ENCODE assay signal across 16 cellular contexts in the genomic region with DNA sequence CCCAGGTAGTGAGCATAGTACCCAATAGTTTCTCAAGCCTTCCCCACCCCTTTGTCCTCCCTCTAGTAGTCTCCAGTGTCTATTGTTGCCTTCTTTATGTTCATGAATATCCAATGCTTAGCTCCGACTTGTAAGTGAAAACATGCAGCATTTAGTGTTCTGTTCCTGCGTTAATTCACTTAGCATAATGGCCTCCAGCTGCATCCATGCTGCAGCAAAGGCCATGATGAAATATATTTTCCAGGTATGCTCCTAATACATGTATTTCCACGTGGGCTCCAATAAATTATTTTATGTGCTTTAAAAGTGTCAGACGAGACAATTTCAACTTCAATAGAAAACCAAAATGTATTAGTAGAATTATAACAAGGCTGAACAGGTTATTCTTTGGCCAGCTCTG.
DNase-seq lines count a peak whose midpoint lies in the region; ATAC-seq and TF ChIP-seq lines count a peak whose summit lies in the region.
"Had no signal": no experiment of that assay in that cellular context is flagged by ENCODE, and none has a peak within 500 bp of the region (broad histone marks: within the 10 kb centered on the region; RNA-seq: fewer than 3 reads in every experiment).

No MANE protein-coding gene starts in this region.

- ATAC-seq in SK-N-SH treated with all-trans-retinoic acid at 6 μM for 48 hours = no peak
- ATAC-seq in left lobe of liver = no peak
- ATAC-seq: A549; CD8-positive, alpha-beta T cell had no signal

- DNase-seq in SK-N-DZ (ENCODE audit: low spot score) (peak; percentile 87), left kidney (ENCODE audit: low read depth, low spot score) (peak; percentile 1), DMS 273 (lab: John Stamatoyannopoulos, UW; ENCODE audit: unreplicated experiment) (no peak), left lobe of liver (ENCODE audit: low spot score) (no peak)
- DNase-seq: AML-193; Caco-2; Calu3; CD4-positive, alpha-beta T cell; CD8-positive, alpha-beta T cell; DMS 273 treated with DMSO at 0.1 percent for 48 hours; DMS153; DMS53; DMS79; GF-D8 had no signal

TF ChIP-seq in SK-N-SH treated with all-trans-retinoic acid at 6 μM for 48 hours, 23 proteins besides CTCF, POLR2A, EP300 and RAD21:
- TF ChIP-seq, protein P1, sequence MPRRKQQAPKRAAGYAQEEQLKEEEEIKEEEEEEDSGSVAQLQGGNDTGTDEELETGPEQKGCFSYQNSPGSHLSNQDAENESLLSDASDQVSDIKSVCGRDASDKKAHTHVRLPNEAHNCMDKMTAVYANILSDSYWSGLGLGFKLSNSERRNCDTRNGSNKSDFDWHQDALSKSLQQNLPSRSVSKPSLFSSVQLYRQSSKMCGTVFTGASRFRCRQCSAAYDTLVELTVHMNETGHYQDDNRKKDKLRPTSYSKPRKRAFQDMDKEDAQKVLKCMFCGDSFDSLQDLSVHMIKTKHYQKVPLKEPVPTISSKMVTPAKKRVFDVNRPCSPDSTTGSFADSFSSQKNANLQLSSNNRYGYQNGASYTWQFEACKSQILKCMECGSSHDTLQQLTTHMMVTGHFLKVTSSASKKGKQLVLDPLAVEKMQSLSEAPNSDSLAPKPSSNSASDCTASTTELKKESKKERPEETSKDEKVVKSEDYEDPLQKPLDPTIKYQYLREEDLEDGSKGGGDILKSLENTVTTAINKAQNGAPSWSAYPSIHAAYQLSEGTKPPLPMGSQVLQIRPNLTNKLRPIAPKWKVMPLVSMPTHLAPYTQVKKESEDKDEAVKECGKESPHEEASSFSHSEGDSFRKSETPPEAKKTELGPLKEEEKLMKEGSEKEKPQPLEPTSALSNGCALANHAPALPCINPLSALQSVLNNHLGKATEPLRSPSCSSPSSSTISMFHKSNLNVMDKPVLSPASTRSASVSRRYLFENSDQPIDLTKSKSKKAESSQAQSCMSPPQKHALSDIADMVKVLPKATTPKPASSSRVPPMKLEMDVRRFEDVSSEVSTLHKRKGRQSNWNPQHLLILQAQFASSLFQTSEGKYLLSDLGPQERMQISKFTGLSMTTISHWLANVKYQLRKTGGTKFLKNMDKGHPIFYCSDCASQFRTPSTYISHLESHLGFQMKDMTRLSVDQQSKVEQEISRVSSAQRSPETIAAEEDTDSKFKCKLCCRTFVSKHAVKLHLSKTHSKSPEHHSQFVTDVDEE (CRISPR knock-in tag; IDR thresholded peaks at IDR 0.05) = peak; percentile 55; the same call in 1 of the 2 replicates
- TF ChIP-seq TCF4 (CRISPR knock-in tag; IDR thresholded peaks at IDR 0.05; ENCODE audit: borderline replicate concordance) (peak; percentile 90), SNAI2 (CRISPR knock-in tag; IDR thresholded peaks at IDR 0.05) (no peak), ISL1 (CRISPR knock-in tag; IDR thresholded peaks at IDR 0.05) (no peak)

Comparison
In these comparisons a context has a peak if more than half of its experiments do, and no peak if none do; other contexts are left out.
1. DNase-seq: peak in SK-N-DZ (single experiment) and left kidney (single experiment); none in DMS 273 (single experiment) and left lobe of liver (single experiment).